In genomic region chr1:243490748-243491686, GRCh38 we compare ENCODE assay signal across 13 cellular contexts.
DNase-seq lines count a peak whose midpoint lies in the region; TF ChIP-seq lines count a peak whose summit lies in the region.
"Had no signal": no experiment of that assay in that cellular context is flagged by ENCODE, and none has a peak within 500 bp of the region (broad histone marks: within the 10 kb centered on the region; RNA-seq: fewer than 3 reads in every experiment).

No MANE protein-coding gene starts in this region.

- no peak overlapping the region for H3K27ac ChIP-seq in ascending aorta
- H3K27ac ChIP-seq: right lobe of liver had no signal

- no peak for TF ChIP-seq CTCF in AG04449 (IDR thresholded peaks at IDR 0.05; ENCODE audit: insufficient read depth, low read length, missing control alignments)
- no peak for TF ChIP-seq CTCF in ascending aorta (IDR thresholded peaks at IDR 0.05)

- H3K9me3 ChIP-seq in HAP-1 (no peaks in the 10 kb centered on the region), ascending aorta (no peaks in the 10 kb centered on the region)
- H3K9me3 ChIP-seq: right lobe of liver, transverse colon had no signal

- H3K27me3 ChIP-seq in HAP-1 (ENCODE audit: low read depth) (no peaks in the 10 kb centered on the region), ascending aorta (no peaks in the 10 kb centered on the region)
- H3K27me3 ChIP-seq: right lobe of liver, transverse colon had no signal

- CTCF ChIA-PET in AG04449 (lab: Yijun Ruan, JAX): interaction anchor here (1.3 kb wide), 1 partner anchor 15 kb away, joined by 4 read pairs; no protein-coding TSS in a partner anchor

- POLR2A ChIA-PET in AG04449 (lab: Yijun Ruan, JAX): no interaction called here

- in situ Hi-C loops in HAP-1 (cut with MboI; ENCODE audit: low sequenced_read_pairs): no loop called here

- H3K4me1 ChIP-seq in HAP-1 (peaks cover 33% of the 10 kb centered on the region), ascending aorta (peaks cover 0 to 5% of the 10 kb centered on the region in 2 donors)

- intact Hi-C loops in ascending aorta (cut with DNase I): no loop called here

- no peaks in the 10 kb centered on the region for H3K36me3 ChIP-seq in HAP-1 (replicated peaks)
- H3K36me3 ChIP-seq in ascending aorta: peaks cover 0 to 7% of the 10 kb centered on the region in 2 donors
- H3K36me3 ChIP-seq: right lobe of liver, transverse colon had no signal

- DNase-seq in AG04449 (ENCODE audit: low read depth, low spot score) (peak; percentile 45), HAP-1 (ENCODE audit: low spot score in 2 of 2) (peak; percentile 85 to 99), cerebellar cortex (ENCODE audit: low spot score) (peak; percentile 40), iPS-NIHi7 (ENCODE audit: extremely low spot score) (peak; percentile 56), ascending aorta (ENCODE audit: low spot score in 2 of 2) (no peak), NCI-H1436 (lab: John Stamatoyannopoulos, UW) (no peak), DMS79 (lab: John Stamatoyannopoulos, UW) (no peak), HuH-7.5 (ENCODE audit: low spot score) (no peak)
- DNase-seq: AML-193; naive thymus-derived CD8-positive, alpha-beta T cell; NCI-H510A treated with DMSO at 0.1 percent for 48 hours; right lobe of liver; transverse colon had no signal

- H3K4me3 ChIP-seq in AG04449 (ENCODE audit: low read depth, low read length) (no peak overlapping the region), HAP-1 (no peak overlapping the region), ascending aorta (no peak overlapping the region)
- H3K4me3 ChIP-seq: right lobe of liver, transverse colon had no signal

Comparison
In these comparisons a context has a peak if more than half of its experiments do, and no peak if none do; other contexts are left out.
1. DNase-seq: peak in AG04449 (single experiment), HAP-1 (2 of 2), cerebellar cortex (single experiment) and iPS-NIHi7 (single experiment); none in ascending aorta (0 of 2), NCI-H1436 (single experiment), DMS79 (single experiment) and HuH-7.5 (single experiment).